In genomic region chr15:78438595-78439285, GRCh38 we compare ENCODE assay signal across 8 cellular contexts. TPM values are rescaled to one million over a fixed set of nuclear protein-coding genes. Genes with fewer than 3 reads are reported as not detected.
DNase-seq lines count a peak whose midpoint lies in the region; ATAC-seq and TF ChIP-seq lines count a peak whose summit lies in the region.

No MANE protein-coding gene starts in this region.

- CTCF ChIA-PET in CD8-positive, alpha-beta memory T cell (lab: Charles Lee), result interaction anchor here (1.0 to 6.8 kb wide), 4 partner anchors 11 to 142 kb away, joined by 3 to 37 read pairs (median 8); partner anchors contain the start of gene SKIC8
- CTCF ChIA-PET in activated naive CD4-positive, alpha-beta T cell treated with anti-CD3 and anti-CD28 coated beads, Interleukin-2, amount 10 ng/mL, durations not matched to agents 7 days and 5 days (lab: Charles Lee), result interaction anchor here (0.7 to 1.0 kb wide), 2 partner anchors 69 to 199 kb away, joined by 3 read pairs; no protein-coding TSS in a partner anchor

- H3K27me3 Mint-ChIP-seq in CD8-positive, alpha-beta memory T cell, result no peaks in the 10 kb centered on the region
- no peaks in the 10 kb centered on the region for H3K27me3 Mint-ChIP-seq in activated naive CD4-positive, alpha-beta T cell treated with anti-CD3 and anti-CD28 coated beads, Interleukin-2, amount 10 ng/mL, durations not matched to agents 7 days and 5 days

- intact Hi-C loops in left ventricle myocardium inferior (cut with micrococcal nuclease), result no loop called here

- peak overlapping the region; percentile 63 for H3K4me3 ChIP-seq in CD8-positive, alpha-beta memory T cell (ENCODE audit: low read length)
- peak overlapping the region; percentile 98 for H3K4me3 ChIP-seq in left ventricle myocardium inferior

- peaks cover 48 to 64% (median 63%) of the 10 kb centered on the region in 3 donors for H3K4me1 Mint-ChIP-seq in CD8-positive, alpha-beta memory T cell
- peaks cover 52% of the 10 kb centered on the region for H3K4me1 Mint-ChIP-seq in activated naive CD4-positive, alpha-beta T cell treated with anti-CD3 and anti-CD28 coated beads, Interleukin-2, amount 10 ng/mL, durations not matched to agents 7 days and 5 days

- H3K27ac Mint-ChIP-seq in CD8-positive, alpha-beta memory T cell, result peak overlapping the region; percentile 90 to 100 (median 95)
- peak overlapping the region; percentile 95 for H3K27ac Mint-ChIP-seq in activated naive CD4-positive, alpha-beta T cell treated with anti-CD3 and anti-CD28 coated beads, Interleukin-2, amount 10 ng/mL, durations not matched to agents 7 days and 5 days

- H3K9me3 Mint-ChIP-seq in CD8-positive, alpha-beta memory T cell, result no peaks in the 10 kb centered on the region
- no peaks in the 10 kb centered on the region for H3K9me3 Mint-ChIP-seq in activated naive CD4-positive, alpha-beta T cell treated with anti-CD3 and anti-CD28 coated beads, Interleukin-2, amount 10 ng/mL, durations not matched to agents 7 days and 5 days

- H3K4me3 Mint-ChIP-seq in CD8-positive, alpha-beta memory T cell, result peak overlapping the region; percentile 94 to 99 (median 97)
- peak overlapping the region; percentile 91 for H3K4me3 Mint-ChIP-seq in activated naive CD4-positive, alpha-beta T cell treated with anti-CD3 and anti-CD28 coated beads, Interleukin-2, amount 10 ng/mL, durations not matched to agents 7 days and 5 days

- H3K27me3 ChIP-seq in CD8-positive, alpha-beta memory T cell (ENCODE audit: insufficient read depth, low read length, poor library complexity, severe bottlenecking), result no peaks in the 10 kb centered on the region
- no peaks in the 10 kb centered on the region for H3K27me3 ChIP-seq in left ventricle myocardium inferior (ENCODE audit: low read depth)

- no peak for DNase-seq in CD8-positive, alpha-beta memory T cell
- DNase-seq in NAMALWA (ENCODE audit: low spot score) (peak; percentile 76), left ventricle myocardium inferior (no peak), renal cortical epithelial cell (ENCODE audit: low read depth) (peak; percentile 22), islet precursor cell (no peak)
- DNase-seq in activated naive CD4-positive, alpha-beta T cell treated with anti-CD3 and anti-CD28 coated beads, Interleukin-2, amount 10 ng/mL, durations not matched to agents 7 days and 5 days, result peak; percentile 39

- H3K36me3 ChIP-seq in CD8-positive, alpha-beta memory T cell (ENCODE audit: insufficient read depth, low read length), result peaks cover 6% of the 10 kb centered on the region
- H3K36me3 ChIP-seq in left ventricle myocardium inferior, result peaks cover 26% of the 10 kb centered on the region

- POLR2A ChIA-PET in CD8-positive, alpha-beta memory T cell (lab: Charles Lee), result interaction anchor here (0.5 to 2.6 kb wide), 8 partner anchors 16 to 434 kb away, joined by 3 to 17 read pairs (median 5); partner anchors contain the start of genes CHRNA5, DNAJA4, IDH3A and MORF4L1

- H3K36me3 Mint-ChIP-seq in CD8-positive, alpha-beta memory T cell, result peaks cover 0 to 46% (median 3%) of the 10 kb centered on the region in 3 donors
- H3K36me3 Mint-ChIP-seq in activated naive CD4-positive, alpha-beta T cell treated with anti-CD3 and anti-CD28 coated beads, Interleukin-2, amount 10 ng/mL, durations not matched to agents 7 days and 5 days, result peaks cover 28% of the 10 kb centered on the region

- H3K4me1 ChIP-seq in CD8-positive, alpha-beta memory T cell (ENCODE audit: insufficient read depth, low read length), result peaks cover 43% of the 10 kb centered on the region
- peaks cover 66% of the 10 kb centered on the region for H3K4me1 ChIP-seq in left ventricle myocardium inferior

- H3K9me3 ChIP-seq in CD8-positive, alpha-beta memory T cell (ENCODE audit: low read length), result no peaks in the 10 kb centered on the region
- no peaks in the 10 kb centered on the region for H3K9me3 ChIP-seq in left ventricle myocardium inferior (replicated peaks)

- peak overlapping the region; percentile 94 for H3K27ac ChIP-seq in CD8-positive, alpha-beta memory T cell (ENCODE audit: low read depth, low read length)
- peak overlapping the region; percentile 96 for H3K27ac ChIP-seq in left ventricle myocardium inferior (replicated peaks)

- no peak for TF ChIP-seq CTCF in left ventricle myocardium inferior (IDR thresholded peaks at IDR 0.05; ENCODE audit: borderline replicate concordance)

- ATAC-seq in GM21717 (IDR thresholded peaks at IDR 0.05; ENCODE audit: unreplicated experiment), result peak; percentile 9
- no peak for ATAC-seq in HG03097 (IDR thresholded peaks at IDR 0.05; ENCODE audit: low FRiP score, unreplicated experiment)

RNA-seq across cellular contexts. Expression of gene IREB2, which starts 0.7 kb away (rescaled TPM):
- total RNA-seq in CD8-positive, alpha-beta memory T cell, result 10 to 100 TPM; 62.2 to 69.3 TPM
- 18.5 TPM for polyA plus RNA-seq in CD8-positive, alpha-beta memory T cell
- total RNA-seq in left ventricle myocardium inferior, result 23.6 TPM
- total RNA-seq in renal cortical epithelial cell, result 68.5 and 70.2 TPM in 2 replicates

Comparison
In these comparisons a context has a peak if more than half of its experiments do, and no peak if none do; other contexts are left out.
1. DNase-seq: peak in NAMALWA (single experiment), activated naive CD4-positive, alpha-beta T cell treated with anti-CD3 and anti-CD28 coated beads, Interleukin-2, amount 10 ng/mL, durations not matched to agents 7 days and 5 days (single experiment) and renal cortical epithelial cell (single experiment); none in CD8-positive, alpha-beta memory T cell (0 of 5), left ventricle myocardium inferior (single experiment) and islet precursor cell (single experiment).